ENCODE assay signal across 11 cellular contexts in the genomic region with DNA sequence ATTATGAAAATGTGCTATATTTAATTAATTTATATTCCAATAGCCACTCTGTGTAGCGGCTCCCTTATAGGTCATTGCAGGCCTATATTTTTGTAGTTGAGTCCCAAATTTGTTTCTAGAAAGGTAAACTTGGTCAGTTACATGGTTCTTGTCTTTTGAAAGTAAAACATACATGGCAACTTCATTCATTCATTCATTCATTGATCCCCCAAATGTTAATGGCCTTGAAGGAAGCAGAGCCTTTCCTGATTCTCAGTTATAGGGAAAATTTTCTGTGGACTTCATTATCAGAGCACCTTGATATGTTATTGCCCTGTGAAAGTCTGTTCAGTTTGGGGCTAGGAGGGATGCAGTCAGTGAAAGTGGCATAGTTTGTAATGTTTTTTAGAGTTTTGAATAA. TPM values are rescaled to one million over a fixed set of nuclear protein-coding genes. Genes with fewer than 3 reads are reported as not detected.
A peak's percentile ranks its signal among the peaks of the same experiment; 100 is the strongest.
DNase-seq lines count a peak whose midpoint lies in the region; ATAC-seq, FAIRE-seq and TF ChIP-seq lines count a peak whose summit lies in the region.
"Had no signal": no experiment of that assay in that cellular context is flagged by ENCODE, and none has a peak within 500 bp of the region (broad histone marks: within the 10 kb centered on the region; RNA-seq: fewer than 3 reads in every experiment).

No MANE protein-coding gene starts in this region.

- H3K4me1 ChIP-seq in HCT116 (ENCODE audit: control insufficient read depth in 1 of 2, insufficient read depth in 2 of 2, low read length in 2 of 2) (peaks cover 52 to 66% of the 10 kb centered on the region in 2 experiments), Panc1 (ENCODE audit: control insufficient read depth, insufficient read depth, low read length) (peaks cover 49% of the 10 kb centered on the region), K562 (replicated peaks in 1 of 2; ENCODE audit: control insufficient read depth in 2 of 2, insufficient read depth in 2 of 2, low read length in 2 of 2) (peaks cover 38 to 58% of the 10 kb centered on the region in 2 experiments)

- H3K36me3 ChIP-seq in HCT116 (ENCODE audit: control insufficient read depth in 1 of 2, insufficient read depth in 2 of 2, low read length in 2 of 2): no peaks in the 10 kb centered on the region
- H3K36me3 ChIP-seq in Panc1 (ENCODE audit: control insufficient read depth, insufficient read depth, low read length): no peaks in the 10 kb centered on the region
- H3K36me3 ChIP-seq in K562 (ENCODE audit: control insufficient read depth, insufficient read depth, low read length): no peaks in the 10 kb centered on the region; the same call in 2 of the 3 replicates
- H3K36me3 ChIP-seq: BLaER1 treated with 17β-estradiol and CSF1 and Interleukin-3, amounts not matched to agents 10 nM and 100 nM had no signal

- intact Hi-C loops in HCT116 (cut with micrococcal nuclease): no loop called here
- intact Hi-C loops in Panc1 (cut with micrococcal nuclease; ENCODE audit: unreplicated experiment): no loop called here
- intact Hi-C loops in K562 (cut with micrococcal nuclease): loop anchor here (5.0 kb wide), 1 partner anchor 36 kb away; no protein-coding TSS in a partner anchor

- 94% methylated on average over 1 of the region's 1 CpG for WGBS in K562 (ENCODE audit: insufficient coverage, low coverage, missing lambda C conversion rate)

- no peak for TF ChIP-seq EP300 in K562 (IDR thresholded peaks at IDR 0.05; ENCODE audit: low read length)

- H3K27me3 ChIP-seq in HCT116 (ENCODE audit: insufficient read depth, low read length) (no peaks in the 10 kb centered on the region), Panc1 (ENCODE audit: control insufficient read depth, insufficient read depth, low read length) (no peaks in the 10 kb centered on the region), K562 (ENCODE audit: control insufficient read depth in 2 of 2, insufficient read depth in 2 of 2, low read length in 2 of 2) (no peaks in the 10 kb centered on the region)

- no peaks in the 10 kb centered on the region for H3K9me3 ChIP-seq in HCT116 (ENCODE audit: control insufficient read depth in 1 of 2, insufficient read depth in 1 of 2, low read depth in 1 of 2, low read length in 2 of 2)
- no peaks in the 10 kb centered on the region for H3K9me3 ChIP-seq in Panc1 (ENCODE audit: control insufficient read depth, insufficient read depth, low read depth, low read length)
- H3K9me3 ChIP-seq in K562 (replicated peaks; ENCODE audit: control insufficient read depth, insufficient read depth, low read depth, low read length): no peaks in the 10 kb centered on the region
- H3K9me3 ChIP-seq: BLaER1 treated with 17β-estradiol and CSF1 and Interleukin-3, amounts not matched to agents 10 nM and 100 nM had no signal

- TF ChIP-seq POLR2A in HCT116 (IDR thresholded peaks at IDR 0.05; ENCODE audit: borderline replicate concordance, extremely low read depth, insufficient read depth, insufficient read length) (no peak), K562 (conservative IDR thresholded peaks at IDR 0.05) (no peak)

- FAIRE-seq in K562 (lab: Jason Lieb, UNC): no peak
- FAIRE-seq: H54 had no signal

- H3K9me1 ChIP-seq in K562 (ENCODE audit: control insufficient read depth, insufficient read depth, low read length): no peaks in the 10 kb centered on the region

- DNase-seq in HCT116 (ENCODE audit: low read depth, low spot score) (no peak), Panc1 (ENCODE audit: low read depth, low spot score) (no peak), K562 (ENCODE audit: extremely low read depth in 1 of 4, low spot score in 3 of 4) (no peak)
- DNase-seq: CD4-positive, CD25-positive, alpha-beta regulatory T cell; GF-D8 had no signal

- CTCF ChIA-PET in HCT116 (lab: Charles Lee) (no interaction called here), Panc1 (lab: Charles Lee) (interaction anchor here (0.5 to 0.6 kb wide), 3 partner anchors 8 to 77 kb away, joined by 3 to 14 read pairs (median 5); no protein-coding TSS in a partner anchor), K562 (lab: Yijun Ruan, JAX; ENCODE audit: low intra/inter-chr PET ratio) (no interaction called here)

- TF ChIP-seq CTCF in HCT116 (IDR thresholded peaks at IDR 0.05 in 2 of 3, conservative IDR thresholded peaks at IDR 0.05 in 1 of 3; ENCODE audit: borderline replicate concordance in 1 of 3, insufficient read depth in 1 of 3, low read depth in 2 of 3, low read length in 2 of 3) (no peak), Panc1 (IDR thresholded peaks at IDR 0.05) (no peak), K562 (IDR thresholded peaks at IDR 0.05 in 2 of 3, conservative IDR thresholded peaks at IDR 0.05 in 1 of 3; ENCODE audit: insufficient read depth in 2 of 3, low read depth in 1 of 3, low read length in 3 of 3) (no peak)

- H4K20me1 ChIP-seq in HCT116 (ENCODE audit: insufficient read depth): no peaks in the 10 kb centered on the region
- H4K20me1 ChIP-seq in K562 (replicated peaks; ENCODE audit: control insufficient read depth, insufficient read depth, low read length): 0 out of 2 replicates have a peak, but pooled peaks cover 3% of the 10 kb centered on the region
- H4K20me1 ChIP-seq: BLaER1 treated with 17β-estradiol and CSF1 and Interleukin-3, amounts not matched to agents 10 nM and 100 nM had no signal

- H3K4me2 ChIP-seq in HCT116 (ENCODE audit: low read length) (peak overlapping the region; percentile 48), K562 (ENCODE audit: insufficient read depth, low read length) (no peak overlapping the region)

- in situ Hi-C loops in Panc1 (cut with HindIII; ENCODE audit: low pct_unique_long_range_greater_than_20kb, low sequenced_read_pairs) (no loop called here), K562 (cut with MboI) (no loop called here)

- no peak overlapping the region for H2AFZ ChIP-seq in HCT116 (ENCODE audit: low read depth, low read length, poor library complexity, severe bottlenecking)
- H2AFZ ChIP-seq in K562 (ENCODE audit: low read depth, low read length): no peak overlapping the region
- H2AFZ ChIP-seq: GM23248 had no signal

- no peaks in the 10 kb centered on the region for H3K9me2 ChIP-seq in HCT116 (ENCODE audit: insufficient read depth)

- no TSS peak for BruUV-seq in HCT116 (replicated peaks; lab: Mats Ljungman, UMichigan)
- BruUV-seq in Panc1 (replicated peaks; lab: Mats Ljungman, UMichigan): no TSS peak
- BruUV-seq in K562 (replicated peaks; lab: Mats Ljungman, UMichigan): no TSS peak

- H3K4me3 ChIP-seq in HCT116 (replicated peaks in 1 of 2; ENCODE audit: low read depth in 1 of 2, low read length in 2 of 2) (no peak overlapping the region), Panc1 (ENCODE audit: low read depth in 2 of 2, low read length in 2 of 2) (no peak overlapping the region), K562 (no peak overlapping the region)
- H3K4me3 ChIP-seq: BLaER1 treated with 17β-estradiol and CSF1 and Interleukin-3, amounts not matched to agents 10 nM and 100 nM; GM23248 had no signal

- no peak overlapping the region for H3K9ac ChIP-seq in HCT116 (ENCODE audit: low read length)
- no peak overlapping the region for H3K9ac ChIP-seq in K562 (ENCODE audit: insufficient read depth in 1 of 2, low read depth in 2 of 2, low read length in 2 of 2)
- H3K9ac ChIP-seq: BLaER1 treated with 17β-estradiol and CSF1 and Interleukin-3, amounts not matched to agents 10 nM and 100 nM; GM23248 had no signal

- no peaks in the 10 kb centered on the region for H3K79me2 ChIP-seq in HCT116 (ENCODE audit: insufficient read depth, low read length)
- H3K79me2 ChIP-seq in K562 (ENCODE audit: control insufficient read depth, insufficient read depth, low read length): peaks cover 61% of the 10 kb centered on the region

- RAD21 ChIA-PET in HCT116 (lab: Charles Lee; ENCODE audit: low non-redundant PET in 1 of 2, low total read pairs in 2 of 2, uncharacterized antibody in 2 of 2, unreplicated experiment in 2 of 2): no interaction called here

- ATAC-seq in HCT116 (no peak), Panc1 (no peak), K562 (no peak), GM19324 (IDR thresholded peaks at IDR 0.05; ENCODE audit: low FRiP score, unreplicated experiment) (no peak), HG03175 (IDR thresholded peaks at IDR 0.05; ENCODE audit: unreplicated experiment) (no peak), HG02610 (IDR thresholded peaks at IDR 0.05; ENCODE audit: unreplicated experiment) (no peak)

- H3K27ac ChIP-seq in HCT116 (ENCODE audit: low read depth, low read length) (no peak overlapping the region), Panc1 (ENCODE audit: low read length) (0 out of 2 replicates have a peak overlapping the region, but pooled peaks have one; percentile 6), K562 (ENCODE audit: extremely low read depth, low read depth, low read length) (no peak overlapping the region)
- H3K27ac ChIP-seq: BLaER1 treated with 17β-estradiol and CSF1 and Interleukin-3, amounts not matched to agents 10 nM and 100 nM; GM23248 had no signal

- TF ChIP-seq RAD21 in HCT116 (IDR thresholded peaks at IDR 0.05; ENCODE audit: low read depth): no peak
- TF ChIP-seq RAD21 in K562 (CRISPR knock-in tag; conservative IDR thresholded peaks at IDR 0.05 in 1 of 2, IDR thresholded peaks at IDR 0.05 in 1 of 2): no peak

- POLR2A ChIA-PET in HCT116 (lab: Charles Lee) (no interaction called here), Panc1 (lab: Charles Lee) (no interaction called here), K562 (lab: Yijun Ruan, JAX) (interaction anchor here (1.0 to 5.5 kb wide), 3 partner anchors 10 to 30 kb away, joined by 3 to 32 read pairs (median 3); partner anchors contain the start of gene COA1)

RNA-seq across cellular contexts. Expression of gene BLVRA, which starts 2.9 kb away (rescaled TPM):
- total RNA-seq in HCT116 (2021; ENCODE audit: unreplicated experiment): 29.7 TPM
- 16.8 and 22.1 TPM in 2 replicates for polyA plus RNA-seq in HCT116 (2012)
- 85.5 TPM for total RNA-seq in Panc1 (2021; ENCODE audit: unreplicated experiment)
- 130 TPM for polyA plus RNA-seq in Panc1 (2012; ENCODE audit: insufficient read length)
- 13.8 and 14.5 TPM in 2 replicates for total RNA-seq in K562 (2011; cell fraction: chromatin; rRNA removed; ENCODE audit: low replicate concordance)
- 9.5 and 15.5 TPM in 2 replicates for total RNA-seq in K562 (2011; cell fraction: nucleolus; rRNA removed)
- total RNA-seq in K562 (2011; cell fraction: nucleoplasm; rRNA removed): 13.6 and 14.7 TPM in 2 replicates
- 48.2 and 59.6 TPM in 2 replicates for total RNA-seq in K562 (2014; rRNA removed)
- total RNA-seq in K562 (2014; rRNA removed; fragmentation: Illumina TruSeq; extraction: Trizol): 54.4 and 54.8 TPM in 2 replicates
- total RNA-seq in K562 (2015; rRNA removed; fragmentation: Illumina TruSeq; extraction: Trizol): 48.3 and 48.5 TPM in 2 replicates
- total RNA-seq in K562 (2021): 50.9 and 56.6 TPM in 2 replicates
- polyA plus RNA-seq in K562 (2011; rRNA removed): 52.5 and 61.5 TPM in 2 replicates
- polyA plus RNA-seq in K562 (2011; cell fraction: cytosol; rRNA removed): 29.0 and 42.5 TPM in 2 replicates
- 11.2 and 19.2 TPM in 2 replicates for polyA plus RNA-seq in K562 (2011; cell fraction: nucleus; rRNA removed)
- 79.1 and 113 TPM in 2 replicates for polyA plus RNA-seq in K562 (2012)
- 64.2 and 69.0 TPM in 2 replicates for polyA plus RNA-seq in K562 (2014; fragmentation: Illumina TruSeq; extraction: Trizol)
- polyA plus RNA-seq in K562 (2014; fragmentation: Nextera tagmentation; extraction: Ambion mirVana): 100 to 1,000 TPM; 125 to 147 TPM
- polyA plus RNA-seq in K562 (2014; rRNA removed): 77.7 and 79.7 TPM in 2 replicates
- polyA minus RNA-seq in K562 (2011; rRNA and poly(A)+ RNA removed): 36.3 and 37.4 TPM in 2 replicates
- 20.9 and 23.4 TPM in 2 replicates for polyA minus RNA-seq in K562 (2011; cell fraction: cytosol; rRNA and poly(A)+ RNA removed)
- 6.1 and 10.4 TPM in 2 replicates for polyA minus RNA-seq in K562 (2011; cell fraction: nucleus; rRNA and poly(A)+ RNA removed)

RNA-seq across cellular contexts. Expression of gene COA1, which starts 32.1 kb away (rescaled TPM):
- total RNA-seq in HCT116 (2021; ENCODE audit: unreplicated experiment): 78.5 TPM
- polyA plus RNA-seq in HCT116 (2012): 39.5 and 52.2 TPM in 2 replicates
- total RNA-seq in Panc1 (2021; ENCODE audit: unreplicated experiment): 65.5 TPM
- 39.4 TPM for polyA plus RNA-seq in Panc1 (2012; ENCODE audit: insufficient read length)
- total RNA-seq in K562 (2011; cell fraction: chromatin; rRNA removed; ENCODE audit: low replicate concordance): 181 and 261 TPM in 2 replicates
- total RNA-seq in K562 (2011; cell fraction: nucleolus; rRNA removed): 81.2 and 117 TPM in 2 replicates
- 236 and 385 TPM in 2 replicates for total RNA-seq in K562 (2011; cell fraction: nucleoplasm; rRNA removed)
- 105 and 109 TPM in 2 replicates for total RNA-seq in K562 (2014; rRNA removed)
- 197 TPM in 2 replicates for total RNA-seq in K562 (2014; rRNA removed; fragmentation: Illumina TruSeq; extraction: Trizol)
- 130 and 143 TPM in 2 replicates for total RNA-seq in K562 (2015; rRNA removed; fragmentation: Illumina TruSeq; extraction: Trizol)
- total RNA-seq in K562 (2021): 137 and 149 TPM in 2 replicates
- polyA plus RNA-seq in K562 (2011; rRNA removed): 98.9 and 105 TPM in 2 replicates
- 79.1 and 145 TPM in 2 replicates for polyA plus RNA-seq in K562 (2011; cell fraction: cytosol; rRNA removed)
- 90.7 and 107 TPM in 2 replicates for polyA plus RNA-seq in K562 (2011; cell fraction: nucleus; rRNA removed)
- polyA plus RNA-seq in K562 (2012): 163 and 167 TPM in 2 replicates
- polyA plus RNA-seq in K562 (2014; fragmentation: Illumina TruSeq; extraction: Trizol): 190 and 215 TPM in 2 replicates
- 100 to 1,000 TPM; 432 to 463 TPM for polyA plus RNA-seq in K562 (2014; fragmentation: Nextera tagmentation; extraction: Ambion mirVana)
- polyA plus RNA-seq in K562 (2014; rRNA removed): 181 and 203 TPM in 2 replicates
- polyA minus RNA-seq in K562 (2011; rRNA and poly(A)+ RNA removed): 110 and 121 TPM in 2 replicates
- 39.2 and 42.5 TPM in 2 replicates for polyA minus RNA-seq in K562 (2011; cell fraction: cytosol; rRNA and poly(A)+ RNA removed)
- polyA minus RNA-seq in K562 (2011; cell fraction: nucleus; rRNA and poly(A)+ RNA removed): 60.6 and 89.1 TPM in 2 replicates
